Comparison of ENCODE assay signal across 9 cellular contexts in the genomic region with DNA sequence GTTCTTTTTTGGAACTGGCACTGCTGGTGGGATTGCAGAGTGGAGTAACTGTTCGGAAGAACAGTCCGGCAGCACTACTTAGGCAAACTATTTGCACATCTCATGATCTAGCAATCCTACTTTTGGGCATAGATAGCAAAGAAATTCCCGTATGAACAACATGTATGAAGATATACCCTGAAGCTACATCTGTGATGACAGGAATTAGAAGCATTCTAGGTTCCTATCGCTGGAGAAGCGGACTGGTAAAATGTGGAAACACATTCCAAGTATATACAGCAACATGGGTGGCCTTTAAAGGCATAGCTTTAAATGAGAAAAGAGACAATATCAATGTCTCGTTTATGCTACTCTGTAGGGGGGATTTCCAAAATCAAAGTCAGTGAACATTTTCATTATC. TPM values are rescaled to one million over a fixed set of nuclear protein-coding genes. Genes with fewer than 3 reads are reported as not detected.
DNase-seq lines count a peak whose midpoint lies in the region; ATAC-seq and TF ChIP-seq lines count a peak whose summit lies in the region.
"Had no signal": no experiment of that assay in that cellular context is flagged by ENCODE, and none has a peak within 500 bp of the region (broad histone marks: within the 10 kb centered on the region; RNA-seq: fewer than 3 reads in every experiment).

No MANE protein-coding gene starts in this region.

- H2BK20ac ChIP-seq in H9 (ENCODE audit: low read depth, low read length, poor library complexity, severe bottlenecking) = no peak overlapping the region

- no peak overlapping the region for H3K23ac ChIP-seq in H9 (ENCODE audit: insufficient read length, low read depth, low read length)

- no peaks in the 10 kb centered on the region for H4K20me1 ChIP-seq in H9 (ENCODE audit: control insufficient read depth, insufficient read depth, insufficient read length)

- TF ChIP-seq CTCF in AG04449 (IDR thresholded peaks at IDR 0.05; ENCODE audit: insufficient read depth, low read length, missing control alignments) (no peak), H9 (conservative IDR thresholded peaks at IDR 0.05) (no peak), brain (conservative IDR thresholded peaks at IDR 0.05) (no peak)

- H3K18ac ChIP-seq in H9 (ENCODE audit: insufficient read length, low read depth, low read length) = no peak overlapping the region

- POLR2A ChIA-PET in AG04449 (lab: Yijun Ruan, JAX) = interaction anchor here (0.6 to 0.9 kb wide), 2 partner anchors 10 to 193 kb away, joined by 3 read pairs; partner anchors contain the start of gene MED28

- no peak overlapping the region for H2AK5ac ChIP-seq in H9 (ENCODE audit: insufficient read length, low read length)

- peaks cover 29% of the 10 kb centered on the region; the same call in 1 of the 2 replicates for H3K79me2 ChIP-seq in H9 (ENCODE audit: insufficient read depth, low read length)

- in situ Hi-C loops in G401 (cut with HindIII; ENCODE audit: low sequenced_read_pairs) = no loop called here

- no peak overlapping the region for H2BK5ac ChIP-seq in H9 (ENCODE audit: insufficient read length, low read length)

- peaks cover 27 to 28% of the 10 kb centered on the region in 2 experiments for H3K4me1 Mint-ChIP-seq in H9
- peaks cover 56% of the 10 kb centered on the region for H3K4me1 Mint-ChIP-seq in brain

- H3K27me3 ChIP-seq in H9 (ENCODE audit: insufficient read depth, low read length) (no peaks in the 10 kb centered on the region), mucosa of stomach (ENCODE audit: control insufficient read depth, insufficient read depth, low read length) (no peaks in the 10 kb centered on the region)

- no peak overlapping the region for H3K4ac ChIP-seq in H9 (ENCODE audit: low read depth, low read length)

- H4K91ac ChIP-seq in H9 (ENCODE audit: insufficient read length, low read depth, low read length) = no peak overlapping the region

- H2AFZ ChIP-seq in H9 (ENCODE audit: low read length) = no peak overlapping the region

- H3T11ph ChIP-seq in H9 (ENCODE audit: low read length) = no peak overlapping the region

- peak overlapping the region; percentile 1 to 73; a peak in 1 of 5 replicates for H3K4me3 Mint-ChIP-seq in H9
- peak overlapping the region; percentile 84 to 100 (median 97) for H3K4me3 Mint-ChIP-seq in brain

- CTCF ChIA-PET in AG04449 (lab: Yijun Ruan, JAX) = interaction anchor here (1.0 to 7.6 kb wide), 18 partner anchors 10 to 788 kb away, joined by 3 to 123 read pairs (median 6); partner anchors contain the start of genes FAM184B and MED28

- no peak for DNase-seq in AG04449 (ENCODE audit: low read depth, low spot score)
- no peak for DNase-seq in H9
- no peak for DNase-seq in midbrain (lab: John Stamatoyannopoulos, UW)
- DNase-seq in G401 (ENCODE audit: low spot score) = no peak
- DNase-seq: NCI-H187 had no signal

- WGBS in H9 (ENCODE audit: extremely low coverage, insufficient read length, low lambda C conversion rate) = no CpG with 5 or more reads among the region's 6 CpGs

- H3K79me1 ChIP-seq in H9 (ENCODE audit: insufficient read depth, low read depth, low read length, poor library complexity, severe bottlenecking) = no peaks in the 10 kb centered on the region

- no peak overlapping the region for H2BK120ac ChIP-seq in H9 (ENCODE audit: low read depth, low read length, poor library complexity, severe bottlenecking)

- H3K27ac ChIP-seq in H9 (ENCODE audit: insufficient read length, low read depth, low read length) = no peak overlapping the region

- H4K8ac ChIP-seq in H9 (replicated peaks; ENCODE audit: insufficient read length, low read depth, low read length) = no peak overlapping the region

- no peak overlapping the region for H3K56ac ChIP-seq in H9 (ENCODE audit: insufficient read length, low read depth, low read length)

- H3K4me2 ChIP-seq in H9 (ENCODE audit: insufficient read depth, insufficient read length, low read length) = peak overlapping the region; percentile 38

- peaks cover 40 to 66% (median 40%) of the 10 kb centered on the region in 3 experiments for H3K36me3 Mint-ChIP-seq in H9 (ENCODE audit: insufficient read depth in 1 of 3, low read depth in 3 of 3)
- H3K36me3 Mint-ChIP-seq in brain = peaks cover 56% of the 10 kb centered on the region

- no peak overlapping the region for H3K14ac ChIP-seq in H9 (ENCODE audit: insufficient read depth, low read length)

- no peak overlapping the region for H2BK12ac ChIP-seq in H9 (ENCODE audit: insufficient read length, low read depth, low read length)

- H4K5ac ChIP-seq in H9 (ENCODE audit: insufficient read length, low read depth, low read length) = no peak overlapping the region

- H3K4me3 ChIP-seq in AG04449 (ENCODE audit: low read depth, low read length) = peak overlapping the region; percentile 35
- H3K4me3 ChIP-seq in mucosa of stomach (ENCODE audit: low read length) = no peak overlapping the region

- H3K27ac Mint-ChIP-seq in H9 (no peak overlapping the region; a peak in 1 of 7 replicates), brain (peak overlapping the region; percentile 17 to 99 (median 76))

- H3K4me1 ChIP-seq in H9 (ENCODE audit: insufficient read depth, low read length) (peaks cover 2% of the 10 kb centered on the region; the same call in 1 of the 2 replicates), mucosa of stomach (ENCODE audit: control insufficient read depth, insufficient read depth, low read length) (peaks cover 6% of the 10 kb centered on the region)

- ATAC-seq in GM18520 (IDR thresholded peaks at IDR 0.05; ENCODE audit: unreplicated experiment) = no peak
- no peak for ATAC-seq in GM18861 (IDR thresholded peaks at IDR 0.05; ENCODE audit: unreplicated experiment)

- H3K9me3 ChIP-seq in H9 (ENCODE audit: control insufficient read depth, low read depth, low read length) = no peaks in the 10 kb centered on the region
- no peaks in the 10 kb centered on the region for H3K9me3 ChIP-seq in mucosa of stomach (ENCODE audit: control insufficient read depth, low read length)

- no peak overlapping the region for H3K9ac ChIP-seq in H9 (ENCODE audit: extremely low read depth, insufficient read length, low read length)
- peak overlapping the region; percentile 5 for H3K9ac ChIP-seq in mucosa of stomach (ENCODE audit: low read length)

- peaks cover 6% of the 10 kb centered on the region for H3K36me3 ChIP-seq in mucosa of stomach (ENCODE audit: control insufficient read depth, insufficient read depth, low read length)

- peaks cover 3% of the 10 kb centered on the region for H3K23me2 ChIP-seq in H9 (ENCODE audit: insufficient read length, low read depth, low read length, poor library complexity, severe bottlenecking)

- H3K9me3 Mint-ChIP-seq in H9 = peaks cover 0 to 6% of the 10 kb centered on the region in 2 experiments; a peak in 1 of 5 replicates
- peaks cover 0 to 5% (median 0%) of the 10 kb centered on the region in 5 experiments for H3K9me3 Mint-ChIP-seq in brain

- H3K27me3 Mint-ChIP-seq in H9 (ENCODE audit: low read depth) (no peaks in the 10 kb centered on the region), brain (peaks cover 19% of the 10 kb centered on the region)

- no peak overlapping the region for H2BK15ac ChIP-seq in H9 (ENCODE audit: low read depth, low read length)

RNA-seq across cellular contexts. Expression of gene DCAF16, which starts 3.1 kb away (rescaled TPM):
- 46.2 and 51.1 TPM in 2 replicates for total RNA-seq in H9 (2021)
- polyA plus RNA-seq in brain (ENCODE audit: insufficient read depth, low read depth, low replicate concordance) = 28.3 TPM
- total RNA-seq in G401 (2014; rRNA removed; shearing (Covaris generic)) = 33.5 and 37.7 TPM in 2 replicates

RNA-seq across cellular contexts. Expression of gene NCAPG, which starts 3.3 kb away (rescaled TPM):
- 42.3 and 48.8 TPM in 2 replicates for total RNA-seq in H9 (2021)
- polyA plus RNA-seq in brain (ENCODE audit: insufficient read depth, low read depth, low replicate concordance) = 14.5 TPM
- total RNA-seq in G401 (2014; rRNA removed; shearing (Covaris generic)) = 28.3 and 74.7 TPM in 2 replicates

RNA-seq across cellular contexts. Expression of gene FAM184B, which starts 26.0 kb away (rescaled TPM):
- 0.07 and 0.09 TPM in 2 replicates for total RNA-seq in H9 (2021)
- polyA plus RNA-seq in brain (ENCODE audit: insufficient read depth, low read depth, low replicate concordance) = 0.58 TPM
- not detected in 2 replicates for total RNA-seq in G401 (2014; rRNA removed; shearing (Covaris generic))

Comparison
In these comparisons a context has a peak if more than half of its experiments do, and no peak if none do; other contexts are left out.
1. H3K27ac Mint-ChIP-seq: peak in brain (5 of 5); none in H9 (0 of 3).